In the genomic region with DNA sequence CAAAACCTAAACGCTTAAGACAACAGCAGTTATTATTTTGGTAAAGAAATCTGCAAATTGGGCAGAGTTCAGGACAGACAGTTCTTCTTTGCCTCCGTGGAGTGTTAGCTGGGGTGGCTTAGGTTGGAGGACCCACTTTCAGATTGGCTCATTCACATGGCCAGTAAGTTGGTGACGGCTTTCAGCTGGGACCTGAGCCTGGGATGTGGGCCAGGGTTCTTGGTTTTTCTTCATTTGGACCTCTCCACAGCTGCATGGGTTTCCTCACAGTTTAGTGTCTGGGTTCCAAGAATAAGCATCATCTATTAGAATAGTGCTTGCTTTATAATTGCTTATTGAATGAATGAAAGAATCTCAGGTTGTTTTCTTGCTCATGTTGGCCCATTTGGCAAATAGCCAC, we compare ENCODE assay signal across 1 cellular context.
TF ChIP-seq lines count a peak whose summit lies in the region.

No MANE protein-coding gene starts in this region.

TF ChIP-seq in HepG2, 621 proteins besides CTCF, POLR2A, EP300 and RAD21 (continued from another document):
- TF ChIP-seq, protein P1, sequence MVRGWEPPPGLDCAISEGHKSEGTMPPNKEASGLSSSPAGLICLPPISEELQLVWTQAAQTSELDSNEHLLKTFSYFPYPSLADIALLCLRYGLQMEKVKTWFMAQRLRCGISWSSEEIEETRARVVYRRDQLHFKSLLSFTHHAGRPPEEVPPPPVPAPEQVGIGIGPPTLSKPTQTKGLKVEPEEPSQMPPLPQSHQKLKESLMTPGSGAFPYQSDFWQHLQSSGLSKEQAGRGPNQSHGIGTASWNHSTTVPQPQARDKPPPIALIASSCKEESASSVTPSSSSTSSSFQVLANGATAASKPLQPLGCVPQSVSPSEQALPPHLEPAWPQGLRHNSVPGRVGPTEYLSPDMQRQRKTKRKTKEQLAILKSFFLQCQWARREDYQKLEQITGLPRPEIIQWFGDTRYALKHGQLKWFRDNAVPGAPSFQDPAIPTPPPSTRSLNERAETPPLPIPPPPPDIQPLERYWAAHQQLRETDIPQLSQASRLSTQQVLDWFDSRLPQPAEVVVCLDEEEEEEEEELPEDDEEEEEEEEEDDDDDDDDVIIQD (CRISPR knock-in tag; IDR thresholded peaks at IDR 0.05; ENCODE audit: low read depth), result no peak
- no peak for TF ChIP-seq CBX5 (CRISPR knock-in tag; IDR thresholded peaks at IDR 0.05; ENCODE audit: borderline replicate concordance)
